Comparison of ENCODE assay signal across 1 cellular context in genomic region chr15:55401786-55402246, GRCh38.
A peak's percentile ranks its signal among the peaks of the same experiment; 100 is the strongest.
TF ChIP-seq lines count a peak whose summit lies in the region.

No MANE protein-coding gene starts in this region.

TF ChIP-seq in K562, 482 proteins besides CTCF, POLR2A, EP300 and RAD21 (continues in another document):
- TF ChIP-seq ZNF282 (CRISPR knock-in tag; IDR thresholded peaks at IDR 0.05) (no peak), HINFP (tag; conservative IDR thresholded peaks at IDR 0.05; ENCODE audit: low read depth) (peak; percentile 67; the same call in 1 of the 2 replicates), TRIM25 (IDR thresholded peaks at IDR 0.05; ENCODE audit: borderline replicate concordance) (no peak), RNF219 (CRISPR knock-in tag; IDR thresholded peaks at IDR 0.05) (0 out of 2 replicates have a peak, but pooled peaks have one; percentile 58), POLR2AphosphoS5 (IDR thresholded peaks at IDR 0.05; ENCODE audit: control insufficient read depth, insufficient read depth, low read depth, low read length) (no peak), SMARCA4 (IDR thresholded peaks at IDR 0.05) (peak; percentile 25; the same call in 1 of the 2 replicates), ETV1 (tag; conservative IDR thresholded peaks at IDR 0.05; ENCODE audit: low read depth) (0 out of 2 replicates have a peak, but pooled peaks have one; percentile 28), ELF1 (tag; IDR thresholded peaks at IDR 0.05) (no peak), GATAD2B (IDR thresholded peaks at IDR 0.05; ENCODE audit: borderline replicate concordance) (no peak), PRMT5 (CRISPR knock-in tag; IDR thresholded peaks at IDR 0.05) (no peak), ILF3 (IDR thresholded peaks at IDR 0.05; ENCODE audit: borderline replicate concordance) (no peak), THRAP3 (IDR thresholded peaks at IDR 0.05; ENCODE audit: borderline replicate concordance) (no peak), SMARCB1 (IDR thresholded peaks at IDR 0.05; ENCODE audit: insufficient read length, low read depth) (no peak), FOXJ3 (CRISPR knock-in tag; IDR thresholded peaks at IDR 0.05) (no peak), RHOXF2B (CRISPR knock-in tag; conservative IDR thresholded peaks at IDR 0.05) (no peak), SAFB (IDR thresholded peaks at IDR 0.05; ENCODE audit: borderline replicate concordance, low read depth, low read length) (no peak), ZNF318 (IDR thresholded peaks at IDR 0.05; ENCODE audit: borderline replicate concordance in 1 of 2, low read depth in 1 of 2) (no peak), CREB5 (CRISPR knock-in tag; IDR thresholded peaks at IDR 0.05) (peak; percentile 89), ZNF512 (tag; IDR thresholded peaks at IDR 0.05) (no peak), ZNF174 (CRISPR knock-in tag; IDR thresholded peaks at IDR 0.05) (no peak), ZNF740 (CRISPR knock-in tag; IDR thresholded peaks at IDR 0.05) (no peak), ZNF740 (tag; IDR thresholded peaks at IDR 0.05) (0 out of 4 replicates have a peak, but pooled peaks of 1 of the 2 experiments have one; percentile 74), CHD1 (IDR thresholded peaks at IDR 0.05; ENCODE audit: low read length) (no peak), ZNF431 (CRISPR knock-in tag; IDR thresholded peaks at IDR 0.05) (no peak), AFF4 (CRISPR knock-in tag; IDR thresholded peaks at IDR 0.05) (no peak), CHD4 (IDR thresholded peaks at IDR 0.05; ENCODE audit: insufficient read depth, insufficient replicate concordance, low read depth, low read length, poor library complexity, severe bottlenecking) (no peak), RBM22 (IDR thresholded peaks at IDR 0.05; ENCODE audit: low read depth, low read length, poor library complexity, severe bottlenecking) (no peak), ZNF408 (CRISPR knock-in tag; IDR thresholded peaks at IDR 0.05; ENCODE audit: low read depth) (no peak), PTTG1 (tag; IDR thresholded peaks at IDR 0.05; ENCODE audit: low read depth) (peak; percentile 88), ZNF232 (CRISPR knock-in tag; IDR thresholded peaks at IDR 0.05) (no peak), MTF1 (CRISPR knock-in tag; IDR thresholded peaks at IDR 0.05; ENCODE audit: borderline replicate concordance) (no peak), ZKSCAN1 (IDR thresholded peaks at IDR 0.05; ENCODE audit: low read depth, low read length) (no peak), OTX1 (CRISPR knock-in tag; IDR thresholded peaks at IDR 0.05) (no peak), SREBF1 (IDR thresholded peaks at IDR 0.05; ENCODE audit: borderline replicate concordance, low read depth, low read length) (no peak), HNRNPL (IDR thresholded peaks at IDR 0.05; ENCODE audit: low read depth, low read length) (no peak), SIN3A (IDR thresholded peaks at IDR 0.05; ENCODE audit: borderline replicate concordance in 2 of 2, control insufficient read depth in 1 of 2, low read depth in 2 of 2, low read length in 2 of 2) (no peak)
